8 cellular contexts compared by ENCODE assay signal in the genomic region with DNA sequence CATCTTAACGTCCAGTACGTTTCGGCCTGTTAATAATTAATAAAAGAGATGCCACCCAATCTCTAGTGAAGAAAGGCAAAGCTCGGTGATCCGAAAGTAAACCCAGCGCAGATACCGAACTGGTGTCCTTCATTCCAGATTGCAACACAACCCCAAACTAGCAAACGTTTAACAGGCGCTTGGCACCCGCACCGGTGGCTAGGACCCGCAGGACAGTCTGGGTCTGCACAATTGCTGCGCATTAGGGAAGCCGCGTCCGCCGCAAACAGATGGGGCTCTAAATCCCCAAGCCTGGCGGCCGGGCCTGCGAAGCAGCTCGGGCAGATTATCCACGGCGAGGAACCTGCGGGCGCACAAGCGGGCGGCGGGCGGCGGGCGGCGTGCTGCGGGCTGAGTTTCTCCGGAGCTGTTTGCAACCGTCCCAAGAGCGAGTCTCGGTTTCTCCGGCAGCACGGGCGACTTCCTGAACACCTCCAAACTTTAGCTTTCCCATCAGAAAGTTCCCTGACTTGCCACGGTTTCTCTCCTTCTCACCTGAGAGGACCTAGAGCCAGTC.
DNase-seq lines count a peak whose midpoint lies in the region; ATAC-seq and TF ChIP-seq lines count a peak whose summit lies in the region.

No MANE protein-coding gene starts in this region.

- H3K4me3 ChIP-seq in gastroesophageal sphincter, result peak overlapping the region; percentile 64
- peak overlapping the region; percentile 78 for H3K4me3 ChIP-seq in neuron (ENCODE audit: low read length)
- H3K4me3 ChIP-seq in aorta (ENCODE audit: low read length in 2 of 2), result peak overlapping the region; percentile 83 to 94

- peak overlapping the region; percentile 88 for H2AFZ ChIP-seq in neuron (ENCODE audit: low read depth, low read length)

- H3K9me3 ChIP-seq in gastroesophageal sphincter (no peaks in the 10 kb centered on the region), neuron (ENCODE audit: low read length) (no peaks in the 10 kb centered on the region), aorta (ENCODE audit: control insufficient read depth, low read length) (no peaks in the 10 kb centered on the region)

- TF ChIP-seq POLR2A in gastroesophageal sphincter (IDR thresholded peaks at IDR 0.05), result no peak

- peak; percentile 56 for DNase-seq in GM13977 (ENCODE audit: low spot score)
- DNase-seq in NCI-H526 (lab: John Stamatoyannopoulos, UW), result peak; percentile 52 to 84
- DNase-seq in activated effector memory CD4-positive, alpha-beta T cell treated with Interleukin-2 at 50 U/mL for 16 hours, result peak; percentile 37
- DNase-seq in aorta, result peak; percentile 63 to 87
- DNase-seq in NCI-H1436 (lab: John Stamatoyannopoulos, UW), result no peak

- ATAC-seq in gastroesophageal sphincter (peak; percentile 14), aorta (ENCODE audit: low FRiP score) (peak; percentile 55), GM19452 (IDR thresholded peaks at IDR 0.05; ENCODE audit: unreplicated experiment) (no peak)

- H3K27ac ChIP-seq in gastroesophageal sphincter (peak overlapping the region; percentile 72 to 97 (median 91)), aorta (ENCODE audit: low read depth in 1 of 2, low read length in 2 of 2) (no peak overlapping the region)

- 4 to 13% methylated on average over 7 to 13 of the region's 41 CpGs for WGBS in gastroesophageal sphincter (ENCODE audit: low coverage in 1 of 2), 2 donors
- WGBS in aorta, 2 donors, result 8% methylated on average over 38 to 41 of the region's 41 CpGs

- H3K4me1 ChIP-seq in gastroesophageal sphincter (peaks cover 0 to 49% (median 7%) of the 10 kb centered on the region in 3 donors), neuron (ENCODE audit: insufficient read depth, low read length) (peaks cover 20% of the 10 kb centered on the region), aorta (ENCODE audit: control insufficient read depth in 1 of 2, insufficient read depth in 2 of 2, low read length in 2 of 2) (peaks cover 0 to 3% of the 10 kb centered on the region in 2 donors)

- H3K27me3 ChIP-seq in gastroesophageal sphincter (no peaks in the 10 kb centered on the region), neuron (ENCODE audit: insufficient read depth, low read length) (peaks cover 15% of the 10 kb centered on the region), aorta (ENCODE audit: control insufficient read depth in 1 of 2, insufficient read depth in 2 of 2, low read length in 1 of 2) (no peaks in the 10 kb centered on the region)

- in situ Hi-C loops in GM13977 (cut with MboI; ENCODE audit: low pct_unique_long_range_greater_than_20kb, low sequenced_read_pairs, unreplicated experiment), result loop anchor here (25.0 kb wide), 1 partner anchor 1246 kb away; no protein-coding TSS in a partner anchor

- no peaks in the 10 kb centered on the region for H3K36me3 ChIP-seq in gastroesophageal sphincter
- H3K36me3 ChIP-seq in neuron (ENCODE audit: insufficient read depth, low read length), result no peaks in the 10 kb centered on the region
- no peaks in the 10 kb centered on the region for H3K36me3 ChIP-seq in aorta (ENCODE audit: control insufficient read depth in 1 of 2, insufficient read depth in 2 of 2, low read length in 1 of 2)

- no peak for TF ChIP-seq EP300 in gastroesophageal sphincter (IDR thresholded peaks at IDR 0.05)

- intact Hi-C loops in aorta (cut with DNase I), result loop anchor here in 1 of 2 donors (5.0 kb wide), 1 partner anchor 461 kb away; no protein-coding TSS in a partner anchor

- no peak for TF ChIP-seq CTCF in GM13977 (IDR thresholded peaks at IDR 0.05; ENCODE audit: extremely low read depth, insufficient read depth, missing control alignments)
- peak in 3 of 4 experiments; percentile 22 to 24 (median 23) for TF ChIP-seq CTCF in gastroesophageal sphincter (IDR thresholded peaks at IDR 0.05)

Comparison
In these comparisons a context has a peak if more than half of its experiments do, and no peak if none do; other contexts are left out.
1. H3K27ac ChIP-seq: peak in gastroesophageal sphincter (4 of 4); none in aorta (0 of 2).
2. Peak in every context shown above with its lines, with median percentiles within 50 percentile points of each other: H3K4me3 ChIP-seq.